Comparison of ENCODE assay signal across 8 cellular contexts in genomic region chr6:149716584-149716983, GRCh38. TPM values are rescaled to one million over a fixed set of nuclear protein-coding genes. Genes with fewer than 3 reads are reported as not detected.
DNase-seq lines count a peak whose midpoint lies in the region; ATAC-seq and TF ChIP-seq lines count a peak whose summit lies in the region.

No MANE protein-coding gene starts in this region.

- intact Hi-C loops in activated naive CD4-positive, alpha-beta T cell treated with anti-CD3 and anti-CD28 coated beads for 36 hours (cut with micrococcal nuclease), result loop anchor here (2.0 to 10.0 kb wide), 3 partner anchors 106 to 682 kb away; partner anchors contain the start of gene ZC3H12D
- intact Hi-C loops in activated CD8-positive, alpha-beta T cell treated with anti-CD3 and anti-CD28 coated beads for 36 hours (cut with micrococcal nuclease), result no loop called here
- intact Hi-C loops in thyroid gland (cut with DNase I), result no loop called here

- H3K9me3 ChIP-seq in thyroid gland, result no peaks in the 10 kb centered on the region

- H3K4me3 ChIP-seq in thyroid gland (replicated peaks in 1 of 3), result peak overlapping the region in 2 of 3 donors; percentile 83 to 94

- POLR2A ChIA-PET in activated CD8-positive, alpha-beta T cell treated with anti-CD3 and anti-CD28 coated beads for 36 hours (lab: Charles Lee), result interaction anchor here (0.9 to 4.6 kb wide), 6 partner anchors 13 to 151 kb away, joined by 3 to 45 read pairs (median 3); partner anchors contain the start of genes GINM1, NUP43 and PCMT1

- CTCF ChIA-PET in activated naive CD4-positive, alpha-beta T cell treated with anti-CD3 and anti-CD28 coated beads for 36 hours (lab: Charles Lee), result interaction anchor here (1.0 to 1.3 kb wide), 3 partner anchors 14 to 30 kb away, joined by 3 to 6 read pairs (median 3); no protein-coding TSS in a partner anchor
- CTCF ChIA-PET in activated CD8-positive, alpha-beta T cell treated with anti-CD3 and anti-CD28 coated beads for 36 hours (lab: Charles Lee), result no interaction called here

- WGBS in thyroid gland, 2 donors, result 4 to 8% methylated on average over 3 of the region's 3 CpGs

- H3K36me3 ChIP-seq in thyroid gland, result no peaks in the 10 kb centered on the region

- H3K27me3 Mint-ChIP-seq in activated naive CD4-positive, alpha-beta T cell treated with anti-CD3 and anti-CD28 coated beads for 36 hours (ENCODE audit: low read depth), result no peaks in the 10 kb centered on the region
- H3K27me3 Mint-ChIP-seq in activated CD8-positive, alpha-beta T cell treated with anti-CD3 and anti-CD28 coated beads for 36 hours, result no peaks in the 10 kb centered on the region

- H3K36me3 Mint-ChIP-seq in activated naive CD4-positive, alpha-beta T cell treated with anti-CD3 and anti-CD28 coated beads for 36 hours (ENCODE audit: low read depth), result peaks cover 8% of the 10 kb centered on the region
- H3K36me3 Mint-ChIP-seq in activated CD8-positive, alpha-beta T cell treated with anti-CD3 and anti-CD28 coated beads for 36 hours (ENCODE audit: low read depth), result peaks cover 21% of the 10 kb centered on the region

- H3K9me3 Mint-ChIP-seq in activated naive CD4-positive, alpha-beta T cell treated with anti-CD3 and anti-CD28 coated beads for 36 hours, result no peaks in the 10 kb centered on the region
- no peaks in the 10 kb centered on the region for H3K9me3 Mint-ChIP-seq in activated CD8-positive, alpha-beta T cell treated with anti-CD3 and anti-CD28 coated beads for 36 hours

- no peak for TF ChIP-seq CTCF in activated CD8-positive, alpha-beta T cell treated with anti-CD3 and anti-CD28 coated beads for 36 hours (IDR thresholded peaks at IDR 0.05)
- TF ChIP-seq CTCF in thyroid gland (IDR thresholded peaks at IDR 0.05), result no peak

- H3K4me3 Mint-ChIP-seq in activated naive CD4-positive, alpha-beta T cell treated with anti-CD3 and anti-CD28 coated beads for 36 hours, result peak overlapping the region; percentile 84
- H3K4me3 Mint-ChIP-seq in activated CD8-positive, alpha-beta T cell treated with anti-CD3 and anti-CD28 coated beads for 36 hours, result peak overlapping the region; percentile 92

- no peak for ATAC-seq in activated CD8-positive, alpha-beta T cell treated with anti-CD3 and anti-CD28 coated beads for 36 hours
- ATAC-seq in HG02885 (IDR thresholded peaks at IDR 0.05; ENCODE audit: poor library complexity, unreplicated experiment), result no peak

- H3K27ac ChIP-seq in thyroid gland, result peak overlapping the region; percentile 43 to 100 (median 99)

- H3K27me3 ChIP-seq in thyroid gland, result no peaks in the 10 kb centered on the region

- TF ChIP-seq POLR2A in thyroid gland (IDR thresholded peaks at IDR 0.05), result no peak

- no peak for DNase-seq in activated naive CD4-positive, alpha-beta T cell treated with anti-CD3 and anti-CD28 coated beads for 36 hours
- no peak for DNase-seq in activated naive CD4-positive, alpha-beta T cell treated with Interleukin-2 at 50 U/mL for 16 hours
- no peak for DNase-seq in activated CD8-positive, alpha-beta T cell treated with anti-CD3 and anti-CD28 coated beads for 36 hours
- DNase-seq in iPS-NIHi11 (ENCODE audit: low spot score) (peak; percentile 16), thyroid gland (no peak), hypothalamus (lab: John Stamatoyannopoulos, UW) (no peak), OCI-M2 (lab: John Stamatoyannopoulos, UW; ENCODE audit: unreplicated experiment) (no peak)

- peak overlapping the region; percentile 94 for H3K27ac Mint-ChIP-seq in activated naive CD4-positive, alpha-beta T cell treated with anti-CD3 and anti-CD28 coated beads for 36 hours
- H3K27ac Mint-ChIP-seq in activated CD8-positive, alpha-beta T cell treated with anti-CD3 and anti-CD28 coated beads for 36 hours, result peak overlapping the region; percentile 84

- peaks cover 28% of the 10 kb centered on the region for H3K4me1 Mint-ChIP-seq in activated naive CD4-positive, alpha-beta T cell treated with anti-CD3 and anti-CD28 coated beads for 36 hours (ENCODE audit: low read depth)
- H3K4me1 Mint-ChIP-seq in activated CD8-positive, alpha-beta T cell treated with anti-CD3 and anti-CD28 coated beads for 36 hours (ENCODE audit: low read depth), result peaks cover 27% of the 10 kb centered on the region

- H3K4me1 ChIP-seq in thyroid gland, result peaks cover 8 to 17% of the 10 kb centered on the region in 2 donors

RNA-seq across cellular contexts. Expression of gene LATS1, which starts 1.3 kb away (rescaled TPM):
- total RNA-seq in activated naive CD4-positive, alpha-beta T cell treated with anti-CD3 and anti-CD28 coated beads for 36 hours, result 10 to 100 TPM; 18.1 to 19.6 TPM
- total RNA-seq in activated CD8-positive, alpha-beta T cell treated with anti-CD3 and anti-CD28 coated beads for 36 hours, result 10 to 100 TPM; 21.1 to 21.2 TPM
- 10 to 100 TPM; 25.7 to 32.2 (median 30.0) TPM for total RNA-seq in thyroid gland

RNA-seq across cellular contexts. Expression of gene NUP43, which starts 29.7 kb away (rescaled TPM):
- total RNA-seq in activated naive CD4-positive, alpha-beta T cell treated with anti-CD3 and anti-CD28 coated beads for 36 hours, result 10 to 100 TPM; 68.1 to 71.9 TPM
- total RNA-seq in activated CD8-positive, alpha-beta T cell treated with anti-CD3 and anti-CD28 coated beads for 36 hours, result 10 to 100 TPM; 75.7 to 75.8 TPM
- 100 to 1,000 TPM in 1 of 4 donors, 10 to 100 TPM in 3; 31.1 to 112 (median 53.7) TPM for total RNA-seq in thyroid gland

RNA-seq across cellular contexts. Expression of gene PCMT1, which starts 33.0 kb away (rescaled TPM):
- total RNA-seq in activated naive CD4-positive, alpha-beta T cell treated with anti-CD3 and anti-CD28 coated beads for 36 hours, result 10 to 100 TPM; 71.9 to 74.5 TPM
- 100 to 1,000 TPM in 1 of 2 experiments, 10 to 100 TPM in 1; 97.3 to 102 TPM for total RNA-seq in activated CD8-positive, alpha-beta T cell treated with anti-CD3 and anti-CD28 coated beads for 36 hours
- 100 to 1,000 TPM in 1 of 4 donors, 10 to 100 TPM in 3; 62.2 to 133 (median 77.9) TPM for total RNA-seq in thyroid gland
